24 cellular contexts compared by ENCODE assay signal in the genomic region with DNA sequence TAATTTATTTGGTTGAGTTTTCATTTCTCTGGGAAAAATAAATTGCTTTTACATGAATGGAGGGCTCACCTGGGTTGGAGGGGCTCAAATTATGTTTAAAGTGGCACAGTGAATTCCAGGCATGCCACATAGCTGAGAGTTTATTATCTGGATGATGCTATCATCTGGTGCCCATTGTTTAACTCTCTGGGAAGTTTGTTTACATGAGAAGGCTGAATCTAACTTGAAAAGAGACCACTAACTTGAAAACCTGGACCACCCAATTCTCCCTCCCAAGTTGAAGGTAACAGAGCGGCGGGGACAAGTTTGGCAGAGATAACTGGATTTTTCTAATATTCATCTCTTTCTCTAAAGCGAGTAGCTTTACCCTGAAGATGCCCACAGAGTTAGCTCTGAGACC.
"Had no signal": no experiment of that assay in that cellular context is flagged by ENCODE, and none has a peak within 500 bp of the region (broad histone marks: within the 10 kb centered on the region; RNA-seq: fewer than 3 reads in every experiment).

No MANE protein-coding gene starts in this region.

- FAIRE-seq: HTR-8/SVneo, K562 had no signal

- H3K4me3 ChIP-seq: K562 had no signal

- H3K4me1 Mint-ChIP-seq: IgD-negative memory B cell had no signal

- H3K4me2 ChIP-seq: KMS-11 had no signal

- H3K4me3 Mint-ChIP-seq: IgD-negative memory B cell had no signal

- H3K9ac ChIP-seq: KMS-11 had no signal

- ATAC-seq: K562, Panc1, PC-3, SK-N-SH treated with all-trans-retinoic acid at 6 μM for 48 hours had no signal

- H3K27ac ChIP-seq: HL-60, KMS-11, RWPE1 had no signal

- DNase-seq: Kasumi-1, MM.1S, NCI-H1092 treated with DMSO at 0.1 percent for 48 hours, NCI-H1436, NCI-H187, NCI-H2029, NCI-H2081 treated with DMSO at 0.1 percent for 48 hours, NCI-H2171, NCI-H226, NCI-H446, NCI-H510A, NCI-H524 treated with DMSO at 0.1 percent for 48 hours, NCI-H69, NCI-H774, PC-3, SHP77 had no signal

- H3K36me3 Mint-ChIP-seq: IgD-negative memory B cell had no signal

- H3K27ac Mint-ChIP-seq: IgD-negative memory B cell had no signal
